Comparison of ENCODE assay signal across 10 cellular contexts in genomic region chr12:6824962-6825381, GRCh38. TPM values are rescaled to one million over a fixed set of nuclear protein-coding genes. Genes with fewer than 3 reads are reported as not detected.
DNase-seq lines count a peak whose midpoint lies in the region; ATAC-seq, FAIRE-seq and TF ChIP-seq lines count a peak whose summit lies in the region.
"Had no signal": no experiment of that assay in that cellular context is flagged by ENCODE, and none has a peak within 500 bp of the region (broad histone marks: within the 10 kb centered on the region; RNA-seq: fewer than 3 reads in every experiment).

No MANE protein-coding gene starts in this region.

- peak overlapping the region; percentile 56 for H3K4me2 ChIP-seq in keratinocyte (ENCODE audit: control insufficient read depth, extremely low read depth, insufficient read depth, low read depth, low read length)

- DNase-seq in AG08395 (ENCODE audit: low spot score) (peak; percentile 29), keratinocyte (ENCODE audit: low read depth, low spot score) (no peak), DMS79 treated with DMSO at 0.1 percent for 48 hours (lab: John Stamatoyannopoulos, UW) (no peak), NCI-H2227 (lab: John Stamatoyannopoulos, UW; ENCODE audit: unreplicated experiment) (no peak)
- DNase-seq in central memory CD8-positive, alpha-beta T cell (ENCODE audit: low spot score in 2 of 2): no peak
- DNase-seq in activated CD4-positive, alpha-beta T cell treated with anti-CD3 and anti-CD28 coated beads for 48 hours: no peak

- peak overlapping the region; percentile 60 for H3K4me3 ChIP-seq in HUES48 (ENCODE audit: low read depth, low read length)
- peak overlapping the region in 1 of 3 experiments; percentile 37 for H3K4me3 ChIP-seq in keratinocyte (ENCODE audit: control insufficient read depth in 2 of 3, extremely low read depth in 1 of 3, insufficient read depth in 2 of 3, low read depth in 1 of 3, low read length in 3 of 3)
- H3K4me3 ChIP-seq: body of pancreas had no signal

- no peaks in the 10 kb centered on the region for H3K9me1 ChIP-seq in keratinocyte (ENCODE audit: control insufficient read depth, extremely low read depth, insufficient read depth, low read length)

- dilution Hi-C loops in keratinocyte (cut with MboI; ENCODE audit: extremely low pct_ligation_motif_present, low sequenced_read_pairs): no loop called here

- H3K27ac ChIP-seq in HUES48 (ENCODE audit: low read depth, low read length) (no peak overlapping the region), keratinocyte (ENCODE audit: control insufficient read depth, insufficient read depth, low read length) (no peak overlapping the region)
- H3K27ac ChIP-seq: body of pancreas had no signal

- no peak overlapping the region for H2AFZ ChIP-seq in keratinocyte (ENCODE audit: control insufficient read depth, low read length)

- no peak for ATAC-seq in central memory CD8-positive, alpha-beta T cell (replicated peaks; ENCODE audit: extremely low read depth, poor library complexity, severe bottlenecking)
- no peak for ATAC-seq in HG02938 (IDR thresholded peaks at IDR 0.05; ENCODE audit: unreplicated experiment)

- H3K4me1 Mint-ChIP-seq in central memory CD8-positive, alpha-beta T cell: peaks cover 33% of the 10 kb centered on the region

- H3K9me3 ChIP-seq in HUES48 (ENCODE audit: control insufficient read depth, insufficient read depth, low read length) (no peaks in the 10 kb centered on the region), keratinocyte (ENCODE audit: control insufficient read depth, low read depth, low read length) (no peaks in the 10 kb centered on the region)
- H3K9me3 ChIP-seq: body of pancreas had no signal

- H3K27me3 Mint-ChIP-seq in central memory CD8-positive, alpha-beta T cell: peaks cover 82% of the 10 kb centered on the region

- H3K27ac Mint-ChIP-seq in central memory CD8-positive, alpha-beta T cell (ENCODE audit: low read depth): peak overlapping the region; percentile 15

- H3K9ac ChIP-seq in HUES48 (ENCODE audit: low read depth, low read length): no peak overlapping the region
- H3K9ac ChIP-seq in keratinocyte (ENCODE audit: control insufficient read depth, extremely low read depth, insufficient read depth, low read length): no peak overlapping the region

- no peaks in the 10 kb centered on the region for H3K79me2 ChIP-seq in keratinocyte (ENCODE audit: control insufficient read depth, insufficient read depth, low read length)

- peaks cover 36% of the 10 kb centered on the region for H3K4me1 ChIP-seq in HUES48 (ENCODE audit: control insufficient read depth, insufficient read depth, low read length)
- H3K4me1 ChIP-seq in keratinocyte (ENCODE audit: control insufficient read depth, extremely low read depth, insufficient read depth, low read length): peaks cover 12% of the 10 kb centered on the region

- FAIRE-seq in keratinocyte (lab: Jason Lieb, UNC): peak; percentile 5

- H3K4me3 Mint-ChIP-seq in central memory CD8-positive, alpha-beta T cell: no peak overlapping the region

- no peaks in the 10 kb centered on the region for H4K20me1 ChIP-seq in keratinocyte (ENCODE audit: control insufficient read depth, extremely low read depth, insufficient read depth, low read length)

- H3K36me3 Mint-ChIP-seq in central memory CD8-positive, alpha-beta T cell (ENCODE audit: insufficient read depth): peaks cover 16% of the 10 kb centered on the region

- H3K36me3 ChIP-seq in HUES48 (ENCODE audit: control insufficient read depth, insufficient read depth, low read length): no peaks in the 10 kb centered on the region
- H3K36me3 ChIP-seq in keratinocyte (ENCODE audit: control insufficient read depth in 2 of 2, extremely low read depth in 1 of 2, insufficient read depth in 2 of 2, low read length in 2 of 2): no peaks in the 10 kb centered on the region

- no peak for TF ChIP-seq CTCF in keratinocyte (optimal IDR thresholded peaks at IDR 0.05 in 1 of 3, IDR thresholded peaks at IDR 0.05 in 1 of 3, conservative IDR thresholded peaks at IDR 0.05 in 1 of 3; ENCODE audit: extremely low read depth in 1 of 3, insufficient read depth in 2 of 3, low read length in 3 of 3)

- H3K27me3 ChIP-seq in HUES48 (ENCODE audit: control insufficient read depth, insufficient read depth, low read length): peaks cover 57% of the 10 kb centered on the region
- peaks cover 74% of the 10 kb centered on the region for H3K27me3 ChIP-seq in keratinocyte (ENCODE audit: control insufficient read depth, extremely low read depth, insufficient read depth, low read length)

- no peaks in the 10 kb centered on the region for H3K9me3 Mint-ChIP-seq in central memory CD8-positive, alpha-beta T cell
- H3K9me3 Mint-ChIP-seq: CD4-positive, alpha-beta memory T cell had no signal

RNA-seq across cellular contexts. Expression of gene P3H3, which starts 3.2 kb away (rescaled TPM):
- 3.9 to 5.7 TPM (median 4.2 TPM) in 3 replicates for polyA plus RNA-seq in keratinocyte
- 1.6 TPM for polyA plus RNA-seq in keratinocyte (2011; ENCODE audit: low read depth)
- 1.2 and 3.1 TPM in 2 replicates for polyA plus RNA-seq in keratinocyte (2011; cell fraction: cytosol; rRNA removed)
- polyA plus RNA-seq in keratinocyte (2011; cell fraction: nucleus; rRNA removed): 8.5 and 10.8 TPM in 2 replicates
- polyA plus RNA-seq in keratinocyte (2012; ENCODE audit: low replicate concordance): 3.0 and 9.1 TPM in 2 replicates
- polyA minus RNA-seq in keratinocyte: 3.7 to 7.5 TPM (median 3.9 TPM) in 3 replicates
- polyA minus RNA-seq in keratinocyte (2011; cell fraction: cytosol; rRNA and poly(A)+ RNA removed): 3.5 TPM
- 7.2 and 7.4 TPM in 2 replicates for polyA minus RNA-seq in keratinocyte (2011; cell fraction: nucleus; rRNA and poly(A)+ RNA removed)

RNA-seq across cellular contexts. Expression of gene GPR162, which starts 3.4 kb away (rescaled TPM):
- polyA plus RNA-seq in keratinocyte: 0.05 to 0.10 TPM (median 0.09 TPM) in 3 replicates
- not detected for polyA plus RNA-seq in keratinocyte (2011; ENCODE audit: low read depth)
- not detected in 2 replicates for polyA plus RNA-seq in keratinocyte (2011; cell fraction: cytosol; rRNA removed)
- 0.14 TPM in 1 of 2 replicates, not detected in the other for polyA plus RNA-seq in keratinocyte (2011; cell fraction: nucleus; rRNA removed)
- 0.10 TPM in 1 of 2 replicates, not detected in the other for polyA plus RNA-seq in keratinocyte (2012; ENCODE audit: low replicate concordance)
- polyA minus RNA-seq in keratinocyte: not detected in 3 replicates
- not detected for polyA minus RNA-seq in keratinocyte (2011; cell fraction: cytosol; rRNA and poly(A)+ RNA removed)
- polyA minus RNA-seq in keratinocyte (2011; cell fraction: nucleus; rRNA and poly(A)+ RNA removed): not detected in 2 replicates
- polyA plus RNA-seq: CD4-positive, alpha-beta memory T cell had no signal

RNA-seq across cellular contexts. Expression of gene GNB3, which starts 15.8 kb away (rescaled TPM):
- 0.41 to 0.94 TPM (median 0.80 TPM) in 3 replicates for polyA plus RNA-seq in keratinocyte
- polyA plus RNA-seq in keratinocyte (2011; ENCODE audit: low read depth): not detected
- polyA plus RNA-seq in keratinocyte (2011; cell fraction: cytosol; rRNA removed): 0.16 TPM in 2 replicates
- polyA plus RNA-seq in keratinocyte (2011; cell fraction: nucleus; rRNA removed): 4.2 and 5.9 TPM in 2 replicates
- 0.44 and 0.77 TPM in 2 replicates for polyA plus RNA-seq in keratinocyte (2012; ENCODE audit: low replicate concordance)
- 0.64 to 0.98 TPM (median 0.89 TPM) in 3 replicates for polyA minus RNA-seq in keratinocyte
- not detected for polyA minus RNA-seq in keratinocyte (2011; cell fraction: cytosol; rRNA and poly(A)+ RNA removed)
- polyA minus RNA-seq in keratinocyte (2011; cell fraction: nucleus; rRNA and poly(A)+ RNA removed): 0.93 and 1.3 TPM in 2 replicates
- polyA plus RNA-seq: CD4-positive, alpha-beta memory T cell had no signal

RNA-seq across cellular contexts. Expression of gene CDCA3, which starts 26.1 kb away (rescaled TPM):
- 2.1 to 16.9 TPM (median 15.0 TPM) in 3 replicates for polyA plus RNA-seq in keratinocyte
- polyA plus RNA-seq in keratinocyte (2011; ENCODE audit: low read depth): 0.62 TPM
- polyA plus RNA-seq in keratinocyte (2011; cell fraction: cytosol; rRNA removed): 3.6 and 4.7 TPM in 2 replicates
- 7.3 and 8.3 TPM in 2 replicates for polyA plus RNA-seq in keratinocyte (2011; cell fraction: nucleus; rRNA removed)
- 0.55 and 15.7 TPM in 2 replicates for polyA plus RNA-seq in keratinocyte (2012; ENCODE audit: low replicate concordance)
- polyA minus RNA-seq in keratinocyte: 3.0 to 10.4 TPM (median 7.5 TPM) in 3 replicates
- polyA minus RNA-seq in keratinocyte (2011; cell fraction: cytosol; rRNA and poly(A)+ RNA removed): 22.4 TPM
- polyA minus RNA-seq in keratinocyte (2011; cell fraction: nucleus; rRNA and poly(A)+ RNA removed): 5.0 and 9.8 TPM in 2 replicates

RNA-seq across cellular contexts. Expression of gene USP5, which starts 27.0 kb away (rescaled TPM):
- 58.3 to 84.1 TPM (median 67.2 TPM) in 3 replicates for polyA plus RNA-seq in keratinocyte
- 31.2 TPM for polyA plus RNA-seq in keratinocyte (2011; ENCODE audit: low read depth)
- polyA plus RNA-seq in keratinocyte (2011; cell fraction: cytosol; rRNA removed): 42.8 and 66.5 TPM in 2 replicates
- polyA plus RNA-seq in keratinocyte (2011; cell fraction: nucleus; rRNA removed): 94.0 and 116 TPM in 2 replicates
- 44.4 and 76.0 TPM in 2 replicates for polyA plus RNA-seq in keratinocyte (2012; ENCODE audit: low replicate concordance)
- 122 to 148 TPM (median 148 TPM) in 3 replicates for polyA minus RNA-seq in keratinocyte
- polyA minus RNA-seq in keratinocyte (2011; cell fraction: cytosol; rRNA and poly(A)+ RNA removed): 95.2 TPM
- polyA minus RNA-seq in keratinocyte (2011; cell fraction: nucleus; rRNA and poly(A)+ RNA removed): 67.8 and 83.2 TPM in 2 replicates
